ENCODE assay signal across 9 cellular contexts in genomic region chr3:69787436-69788168, GRCh38. TPM values are rescaled to one million over a fixed set of nuclear protein-coding genes. Genes with fewer than 3 reads are reported as not detected.
A peak's percentile ranks its signal among the peaks of the same experiment; 100 is the strongest.
DNase-seq lines count a peak whose midpoint lies in the region; ATAC-seq and TF ChIP-seq lines count a peak whose summit lies in the region.
"Had no signal": no experiment of that assay in that cellular context is flagged by ENCODE, and none has a peak within 500 bp of the region (broad histone marks: within the 10 kb centered on the region; RNA-seq: fewer than 3 reads in every experiment).

No MANE protein-coding gene starts in this region.

- ATAC-seq in GM18505 (IDR thresholded peaks at IDR 0.05; ENCODE audit: unreplicated experiment) = no peak

- no peak for TF ChIP-seq POLR2A in GM18505 (IDR thresholded peaks at IDR 0.05; ENCODE audit: borderline replicate concordance, extremely low read depth, insufficient read depth, insufficient read length)

- DNase-seq in H4 (ENCODE audit: low spot score) (peak; percentile 53), amniotic epithelial cell (ENCODE audit: low read depth) (peak; percentile 87), glomerular endothelial cell (ENCODE audit: extremely low read depth, low read depth, low spot score) (peak; percentile 18), stromal cell of bone marrow (ENCODE audit: low read depth) (peak; percentile 74), NCI-H2029 (lab: John Stamatoyannopoulos, UW) (no peak)
- no peak for DNase-seq in activated CD4-positive, alpha-beta T cell treated with anti-CD3 and anti-CD28 coated beads, Interleukin-2, amount 50 U/mL, for 1 hour
- DNase-seq in activated T-cell treated with anti-CD3 and anti-CD28 coated beads, Interleukin-2, amount 50 U/mL, for 1 hour = no peak
- DNase-seq: GF-D8 had no signal

RNA-seq across cellular contexts. Expression of gene MITF, which starts 48.3 kb away (rescaled TPM):
- 5.1 and 5.8 TPM in 2 replicates for total RNA-seq in H4 (2014; rRNA removed; shearing (Covaris generic))
- 2.8 and 6.1 TPM in 2 replicates for total RNA-seq in glomerular endothelial cell

Comparison
In these comparisons a context has a peak if more than half of its experiments do, and no peak if none do; other contexts are left out.
1. DNase-seq: peak in H4 (single experiment), amniotic epithelial cell (single experiment), glomerular endothelial cell (single experiment) and stromal cell of bone marrow (single experiment); none in activated CD4-positive, alpha-beta T cell treated with anti-CD3 and anti-CD28 coated beads, Interleukin-2, amount 50 U/mL, for 1 hour (single experiment), NCI-H2029 (single experiment) and activated T-cell treated with anti-CD3 and anti-CD28 coated beads, Interleukin-2, amount 50 U/mL, for 1 hour (single experiment).